12 cellular contexts compared by ENCODE assay signal in the genomic region with DNA sequence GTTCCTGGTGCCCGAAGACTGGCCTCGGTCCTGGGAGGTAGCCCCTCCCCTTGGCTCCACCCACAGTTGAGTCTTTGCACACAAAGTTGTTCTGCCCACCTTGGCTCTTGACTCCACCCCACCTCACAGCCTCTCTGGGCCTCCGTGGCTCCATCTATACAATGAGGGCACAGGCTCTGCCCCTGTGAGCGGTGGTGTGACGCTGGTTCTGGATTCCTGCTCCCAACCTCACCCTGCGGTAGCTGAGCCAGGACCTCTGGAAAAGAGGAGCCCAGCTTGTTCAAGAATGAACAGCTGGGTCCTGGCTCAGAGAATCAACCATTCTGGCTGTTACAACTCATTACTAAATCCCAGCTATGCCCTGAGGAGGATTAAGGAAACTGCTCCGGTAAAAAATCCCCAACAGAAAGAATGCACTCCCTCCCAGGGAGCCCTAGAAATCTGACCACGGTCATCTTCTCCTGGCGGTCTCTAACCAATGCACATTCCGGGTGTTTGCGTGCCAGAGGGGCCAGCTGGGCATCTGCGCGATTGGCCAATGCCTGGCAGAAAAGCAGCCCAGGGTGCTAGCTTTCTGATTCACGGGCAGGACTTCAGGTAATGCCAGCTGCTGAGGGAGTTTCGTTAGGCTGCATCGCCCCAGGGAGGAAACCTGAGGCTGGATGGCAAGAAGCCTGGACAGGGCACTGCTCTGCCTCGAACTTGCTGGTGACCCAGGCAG. TPM values are rescaled to one million over a fixed set of nuclear protein-coding genes. Genes with fewer than 3 reads are reported as not detected.
DNase-seq lines count a peak whose midpoint lies in the region; ATAC-seq and TF ChIP-seq lines count a peak whose summit lies in the region.
"Had no signal": no experiment of that assay in that cellular context is flagged by ENCODE, and none has a peak within 500 bp of the region (broad histone marks: within the 10 kb centered on the region; RNA-seq: fewer than 3 reads in every experiment).

No MANE protein-coding gene starts in this region.

- peak overlapping the region; percentile 94 for H3K27ac Mint-ChIP-seq in MCF 10A (ENCODE audit: low read depth, unreplicated experiment)
- no peak overlapping the region for H3K27ac Mint-ChIP-seq in activated CD4-positive, alpha-beta T cell treated with anti-CD3 and anti-CD28 coated beads, Interleukin-2, amount 10 ng/mL, durations not matched to agents 7 days and 5 days

- H2BK15ac ChIP-seq in IMR-90 (ENCODE audit: low read depth, low read length) (no peak overlapping the region), mesenchymal stem cell (ENCODE audit: low read depth, poor library complexity, severe bottlenecking) (peak overlapping the region; percentile 26)

- WGBS in IMR-90 (ENCODE audit: extremely low coverage in 2 of 2, insufficient read length in 1 of 2), 2 experiments: 82% methylated on average over 8 of the region's 17 CpGs; no CpG with 5 or more reads in 1 of the 2 experiments
- WGBS in mesenchymal stem cell: 87% methylated on average over 17 of the region's 17 CpGs

- H3K9me3 Mint-ChIP-seq in MCF 10A (ENCODE audit: unreplicated experiment): no peaks in the 10 kb centered on the region
- H3K9me3 Mint-ChIP-seq in activated CD4-positive, alpha-beta T cell treated with anti-CD3 and anti-CD28 coated beads, Interleukin-2, amount 10 ng/mL, durations not matched to agents 7 days and 5 days: no peaks in the 10 kb centered on the region

- H3K79me1 ChIP-seq in IMR-90 (ENCODE audit: low read depth in 1 of 2, low read length in 2 of 2): no peaks in the 10 kb centered on the region
- H3K79me1 ChIP-seq in mesenchymal stem cell (replicated peaks; ENCODE audit: low read length, poor library complexity, severe bottlenecking): no peaks in the 10 kb centered on the region

- H3K27ac ChIP-seq in IMR-90 (ENCODE audit: insufficient read depth, low read length) (no peak overlapping the region), mesenchymal stem cell (ENCODE audit: low read length, poor library complexity, severe bottlenecking) (peak overlapping the region; percentile 66)

- H3K36me3 Mint-ChIP-seq in MCF 10A (ENCODE audit: insufficient read depth, unreplicated experiment): no peaks in the 10 kb centered on the region
- H3K36me3 Mint-ChIP-seq in activated CD4-positive, alpha-beta T cell treated with anti-CD3 and anti-CD28 coated beads, Interleukin-2, amount 10 ng/mL, durations not matched to agents 7 days and 5 days (ENCODE audit: low read depth): no peaks in the 10 kb centered on the region

- H3K23ac ChIP-seq in IMR-90 (ENCODE audit: low read depth, low read length) (no peak overlapping the region), mesenchymal stem cell (ENCODE audit: low read length in 2 of 2) (no peak overlapping the region)

- ATAC-seq in IMR-90 (ENCODE audit: low read depth) (peak; percentile 27), GM21825 (IDR thresholded peaks at IDR 0.05; ENCODE audit: unreplicated experiment) (no peak), HG03520 (IDR thresholded peaks at IDR 0.05; ENCODE audit: unreplicated experiment) (no peak)

- H2BK12ac ChIP-seq in mesenchymal stem cell (ENCODE audit: low read length in 2 of 2): no peak overlapping the region

- no peak overlapping the region for H3K18ac ChIP-seq in IMR-90 (ENCODE audit: low read depth, low read length)
- no peak overlapping the region for H3K18ac ChIP-seq in mesenchymal stem cell (ENCODE audit: low read depth in 1 of 2, low read length in 2 of 2)

- in situ Hi-C loops in IMR-90 (cut with MboI; ENCODE audit: low sequenced_read_pairs): no loop called here

- no peak overlapping the region for H2BK120ac ChIP-seq in IMR-90 (ENCODE audit: low read depth, low read length)
- no peak overlapping the region for H2BK120ac ChIP-seq in mesenchymal stem cell (ENCODE audit: low read depth, low read length)

- H3K56ac ChIP-seq in IMR-90 (ENCODE audit: extremely low read depth, insufficient read depth, low read length): no peak overlapping the region

- BruUV-seq in IMR-90 (replicated peaks; lab: Mats Ljungman, UMichigan) (no TSS peak), MCF 10A (replicated peaks; lab: Mats Ljungman, UMichigan) (no TSS peak)

- H3K9me3 ChIP-seq in IMR-90 (ENCODE audit: control insufficient read depth, insufficient read depth, low read length) (no peaks in the 10 kb centered on the region), mesenchymal stem cell (ENCODE audit: control insufficient read depth, low read length) (no peaks in the 10 kb centered on the region)
- H3K9me3 ChIP-seq: HAP-1 had no signal

- TF ChIP-seq POLR2A in IMR-90 (IDR thresholded peaks at IDR 0.05; ENCODE audit: low read depth, low read length): no peak

- no peaks in the 10 kb centered on the region for H3K27me3 Mint-ChIP-seq in MCF 10A (ENCODE audit: insufficient read depth, unreplicated experiment)
- H3K27me3 Mint-ChIP-seq in activated CD4-positive, alpha-beta T cell treated with anti-CD3 and anti-CD28 coated beads, Interleukin-2, amount 10 ng/mL, durations not matched to agents 7 days and 5 days: peaks cover 2% of the 10 kb centered on the region

- no peak overlapping the region for H4K91ac ChIP-seq in IMR-90 (ENCODE audit: insufficient read depth, low read depth, low read length)
- no peak overlapping the region for H4K91ac ChIP-seq in mesenchymal stem cell (ENCODE audit: low read length)

- TF ChIP-seq CTCF in AG10803 (conservative IDR thresholded peaks at IDR 0.05; ENCODE audit: low read length) (no peak), IMR-90 (conservative IDR thresholded peaks at IDR 0.05; ENCODE audit: low read depth, low read length) (no peak), MCF 10A (IDR thresholded peaks at IDR 0.05; ENCODE audit: unreplicated experiment) (no peak)

- dilution Hi-C loops in IMR-90 (cut with HindIII; ENCODE audit: low sequenced_read_pairs, unreplicated experiment): no loop called here

- H3K4me3 Mint-ChIP-seq in MCF 10A (ENCODE audit: unreplicated experiment): peak overlapping the region; percentile 67
- H3K4me3 Mint-ChIP-seq in activated CD4-positive, alpha-beta T cell treated with anti-CD3 and anti-CD28 coated beads, Interleukin-2, amount 10 ng/mL, durations not matched to agents 7 days and 5 days: no peak overlapping the region

- H3K27me3 ChIP-seq in IMR-90 (ENCODE audit: control insufficient read depth, insufficient read depth, low read length) (no peaks in the 10 kb centered on the region; the same call in 1 of the 2 replicates), mesenchymal stem cell (ENCODE audit: control insufficient read depth in 1 of 2, insufficient read depth in 1 of 2, low read length in 2 of 2) (no peaks in the 10 kb centered on the region)

- H4K5ac ChIP-seq in IMR-90 (ENCODE audit: low read depth, low read length): no peak overlapping the region

- peaks cover 2% of the 10 kb centered on the region; the same call in 1 of the 2 replicates for H3K4me1 ChIP-seq in IMR-90 (ENCODE audit: control insufficient read depth, insufficient read depth, low read length)
- H3K4me1 ChIP-seq in mesenchymal stem cell (ENCODE audit: control insufficient read depth, insufficient read depth, low read depth, low read length): peaks cover 30% of the 10 kb centered on the region

- TF ChIP-seq RAD21 in IMR-90 (IDR thresholded peaks at IDR 0.05; ENCODE audit: low read length): no peak

- peak; percentile 70 for DNase-seq in AG10803 (ENCODE audit: low read depth)
- DNase-seq in IMR-90: peak; percentile 29
- DNase-seq in MCF 10A (ENCODE audit: unreplicated experiment): peak; percentile 92
- no peak for DNase-seq in mesenchymal stem cell
- DNase-seq in activated CD4-positive, alpha-beta T cell treated with anti-CD3 and anti-CD28 coated beads, Interleukin-2, amount 10 ng/mL, durations not matched to agents 7 days and 5 days: no peak
- DNase-seq in stimulated activated CD4-positive, alpha-beta T cell treated with anti-CD3 and anti-CD28 coated beads, Interleukin-2, amount 100 ng/mL, for 48 hours: no peak
- DNase-seq: activated CD4-positive, alpha-beta T cell treated with anti-CD3 and anti-CD28 coated beads, Interleukin-2, amount 50 U/mL, for 4 hours; amygdala; NCI-H1417 treated with DMSO at 0.1 percent for 48 hours had no signal

- POLR2A ChIA-PET in IMR-90 (lab: Charles Lee; ENCODE audit: unreplicated experiment): no interaction called here
- POLR2A ChIA-PET in MCF 10A (lab: Yijun Ruan, JAX): interaction anchor here (0.6 to 5.3 kb wide), 11 partner anchors 10 to 1012 kb away, joined by 3 to 37 read pairs (median 4); a partner anchor contains a TSS
- POLR2A ChIA-PET in activated CD4-positive, alpha-beta T cell treated with anti-CD3 and anti-CD28 coated beads, Interleukin-2, amount 10 ng/mL, durations not matched to agents 7 days and 5 days (lab: Charles Lee): no interaction called here

- no peak overlapping the region for H3K9ac ChIP-seq in IMR-90 (ENCODE audit: low read depth, low read length)
- H3K9ac ChIP-seq in mesenchymal stem cell (ENCODE audit: low read length): no peak overlapping the region

- intact Hi-C loops in IMR-90 (cut with micrococcal nuclease): loop anchor here (5.0 kb wide), 1 partner anchor 540 kb away; no protein-coding TSS in a partner anchor
- intact Hi-C loops in MCF 10A (cut with micrococcal nuclease): loop anchor here (5.0 to 10.0 kb wide), 2 partner anchors 418 to 540 kb away; no protein-coding TSS in a partner anchor

- no peak overlapping the region for H3K4me3 ChIP-seq in AG10803 (ENCODE audit: low read length)
- no peak overlapping the region for H3K4me3 ChIP-seq in IMR-90 (ENCODE audit: insufficient read depth, low read depth, low read length)
- no peak overlapping the region for H3K4me3 ChIP-seq in mesenchymal stem cell (ENCODE audit: insufficient read depth in 1 of 2, low read depth in 1 of 2, low read length in 2 of 2)
- H3K4me3 ChIP-seq: HAP-1 had no signal

- H2AK9ac ChIP-seq in IMR-90 (replicated peaks; ENCODE audit: low read depth, low read length, poor library complexity): no peak overlapping the region

- no peak overlapping the region for H2BK20ac ChIP-seq in IMR-90 (ENCODE audit: low read depth, low read length)

- H4K20me1 ChIP-seq in IMR-90 (ENCODE audit: insufficient read depth, low read length): no peaks in the 10 kb centered on the region

- H2BK5ac ChIP-seq in IMR-90 (ENCODE audit: low read depth, low read length, poor library complexity, severe bottlenecking) (no peak overlapping the region), mesenchymal stem cell (ENCODE audit: low read depth, low read length, poor library complexity, severe bottlenecking) (no peak overlapping the region)

- H2AK5ac ChIP-seq in IMR-90 (ENCODE audit: low read depth, low read length) (no peak overlapping the region), mesenchymal stem cell (ENCODE audit: low read length, severe bottlenecking) (no peak overlapping the region)

- H3K9me1 ChIP-seq in IMR-90 (ENCODE audit: insufficient read depth, low read length): peaks cover 3% of the 10 kb centered on the region; the same call in 1 of the 2 replicates

- H3K4me2 ChIP-seq in IMR-90 (ENCODE audit: low read depth, low read length) (no peak overlapping the region), mesenchymal stem cell (ENCODE audit: low read length, poor library complexity, severe bottlenecking) (no peak overlapping the region)

- H2AFZ ChIP-seq in IMR-90 (replicated peaks; ENCODE audit: low read length, poor library complexity) (peak overlapping the region; percentile 34), mesenchymal stem cell (ENCODE audit: low read depth, low read length) (no peak overlapping the region)

- H3K14ac ChIP-seq in IMR-90 (replicated peaks; ENCODE audit: low read depth, low read length) (no peak overlapping the region), mesenchymal stem cell (ENCODE audit: low read length in 2 of 2) (no peak overlapping the region)

- H3K36me3 ChIP-seq in IMR-90 (ENCODE audit: control insufficient read depth, insufficient read depth, low read length) (no peaks in the 10 kb centered on the region), mesenchymal stem cell (ENCODE audit: control insufficient read depth in 1 of 2, insufficient read depth in 2 of 2, low read depth in 1 of 2, low read length in 2 of 2) (no peaks in the 10 kb centered on the region)
- H3K36me3 ChIP-seq: HAP-1 had no signal

- CTCF ChIA-PET in IMR-90 (lab: Yijun Ruan, JAX): no interaction called here
- CTCF ChIA-PET in MCF 10A (lab: Yijun Ruan, JAX): interaction anchor here (0.8 to 3.9 kb wide), 7 partner anchors 18 to 538 kb away, joined by 3 to 24 read pairs (median 3); no protein-coding TSS in a partner anchor
- CTCF ChIA-PET in activated CD4-positive, alpha-beta T cell treated with anti-CD3 and anti-CD28 coated beads, Interleukin-2, amount 10 ng/mL, durations not matched to agents 7 days and 5 days (lab: Charles Lee): interaction anchor here (0.6 to 2.0 kb wide), 6 partner anchors 9 to 960 kb away, joined by 3 to 11 read pairs (median 4); no protein-coding TSS in a partner anchor

- H4K8ac ChIP-seq in IMR-90 (ENCODE audit: low read depth in 2 of 2, low read length in 2 of 2) (no peak overlapping the region), mesenchymal stem cell (ENCODE audit: low read length) (no peak overlapping the region)

- H3K4ac ChIP-seq in IMR-90 (ENCODE audit: low read depth, low read length) (no peak overlapping the region), mesenchymal stem cell (ENCODE audit: low read depth in 1 of 2, low read length in 2 of 2) (no peak overlapping the region)

- H3K4me1 Mint-ChIP-seq in MCF 10A (ENCODE audit: insufficient read depth, unreplicated experiment): peaks cover 37% of the 10 kb centered on the region
- peaks cover 17% of the 10 kb centered on the region for H3K4me1 Mint-ChIP-seq in activated CD4-positive, alpha-beta T cell treated with anti-CD3 and anti-CD28 coated beads, Interleukin-2, amount 10 ng/mL, durations not matched to agents 7 days and 5 days

RNA-seq across cellular contexts. Expression of a gene that starts 9.9 kb away (rescaled TPM):
- total RNA-seq in IMR-90 (2012; rRNA removed): 173 and 191 TPM in 2 replicates
- 182 and 198 TPM in 2 replicates for polyA plus RNA-seq in IMR-90 (2012; rRNA removed)
- polyA plus RNA-seq in IMR-90 (2012; cell fraction: cytosol; rRNA removed): 283 and 302 TPM in 2 replicates
- polyA plus RNA-seq in IMR-90 (2012; cell fraction: nucleus; rRNA removed; ENCODE audit: low replicate concordance): 132 and 215 TPM in 2 replicates
- total RNA-seq in MCF 10A (2022): 114 and 121 TPM in 2 replicates
- polyA plus RNA-seq in mesenchymal stem cell (2013, experiment 1 of 2): 93.4 TPM
- 94.1 TPM for polyA plus RNA-seq in mesenchymal stem cell (2013, experiment 2 of 2)
- 10 to 100 TPM; 49.8 to 53.7 TPM for total RNA-seq in activated CD4-positive, alpha-beta T cell treated with anti-CD3 and anti-CD28 coated beads, Interleukin-2, amount 10 ng/mL, durations not matched to agents 7 days and 5 days

RNA-seq across cellular contexts. Expression of a gene that starts 52.7 kb away (rescaled TPM):
- total RNA-seq in IMR-90 (2012; rRNA removed) (9.1 and 10.8 TPM in 2 replicates), MCF 10A (2022) (8.9 and 9.0 TPM in 2 replicates)
- 5.8 and 6.3 TPM in 2 replicates for polyA plus RNA-seq in IMR-90 (2012; rRNA removed)
- 2.6 and 3.2 TPM in 2 replicates for polyA plus RNA-seq in IMR-90 (2012; cell fraction: cytosol; rRNA removed)
- 7.5 and 15.3 TPM in 2 replicates for polyA plus RNA-seq in IMR-90 (2012; cell fraction: nucleus; rRNA removed; ENCODE audit: low replicate concordance)
- polyA plus RNA-seq in mesenchymal stem cell (2013, experiment 1 of 2): 6.0 TPM
- polyA plus RNA-seq in mesenchymal stem cell (2013, experiment 2 of 2): 5.9 TPM
- 10 to 100 TPM; 10.0 to 10.2 TPM for total RNA-seq in activated CD4-positive, alpha-beta T cell treated with anti-CD3 and anti-CD28 coated beads, Interleukin-2, amount 10 ng/mL, durations not matched to agents 7 days and 5 days

Comparison
In these comparisons a context has a peak if more than half of its experiments do, and no peak if none do; other contexts are left out.
1. DNase-seq: peak in AG10803 (single experiment), IMR-90 (single experiment) and MCF 10A (single experiment); none in mesenchymal stem cell (single experiment), activated CD4-positive, alpha-beta T cell treated with anti-CD3 and anti-CD28 coated beads, Interleukin-2, amount 10 ng/mL, durations not matched to agents 7 days and 5 days (single experiment) and stimulated activated CD4-positive, alpha-beta T cell treated with anti-CD3 and anti-CD28 coated beads, Interleukin-2, amount 100 ng/mL, for 48 hours (0 of 2).